In genomic region chr5:72818866-72819534, GRCh38 we compare ENCODE assay signal across 8 cellular contexts. TPM values are rescaled to one million over a fixed set of nuclear protein-coding genes. Genes with fewer than 3 reads are reported as not detected.
DNase-seq lines count a peak whose midpoint lies in the region; ATAC-seq and TF ChIP-seq lines count a peak whose summit lies in the region.

No MANE protein-coding gene starts in this region.

- peaks cover 27% of the 10 kb centered on the region for H3K4me1 ChIP-seq in cardiac muscle cell (ENCODE audit: low read depth)
- peaks cover 0 to 3% of the 10 kb centered on the region in 2 donors for H3K4me1 ChIP-seq in aorta (ENCODE audit: control insufficient read depth in 1 of 2, insufficient read depth in 2 of 2, low read length in 2 of 2)

- intact Hi-C loops in aorta (cut with DNase I) = loop anchor here (5.0 to 10.0 kb wide), 4 partner anchors 33 to 207 kb away; no protein-coding TSS in a partner anchor

- H3K4me1 Mint-ChIP-seq in activated naive CD4-positive, alpha-beta T cell treated with anti-CD3 and anti-CD28 coated beads, Interleukin-2, amount 10 ng/mL, durations not matched to agents 7 days and 5 days = peaks cover 30% of the 10 kb centered on the region

- no peaks in the 10 kb centered on the region for H3K9me3 ChIP-seq in cardiac muscle cell (ENCODE audit: low read depth)
- no peaks in the 10 kb centered on the region for H3K9me3 ChIP-seq in aorta (ENCODE audit: control insufficient read depth, low read length)

- H3K36me3 Mint-ChIP-seq in activated naive CD4-positive, alpha-beta T cell treated with anti-CD3 and anti-CD28 coated beads, Interleukin-2, amount 10 ng/mL, durations not matched to agents 7 days and 5 days = no peaks in the 10 kb centered on the region

- no peaks in the 10 kb centered on the region for H3K9me3 Mint-ChIP-seq in activated naive CD4-positive, alpha-beta T cell treated with anti-CD3 and anti-CD28 coated beads, Interleukin-2, amount 10 ng/mL, durations not matched to agents 7 days and 5 days

- 37 to 38% methylated on average over 5 of the region's 5 CpGs for WGBS in aorta, 2 donors

- peak; percentile 90 for TF ChIP-seq CTCF in GM12873 (IDR thresholded peaks at IDR 0.05; ENCODE audit: insufficient read depth, low read depth, low read length, missing control alignments)
- peak; percentile 91 for TF ChIP-seq CTCF in cardiac muscle cell (IDR thresholded peaks at IDR 0.05; ENCODE audit: low read depth, low read length)

- H3K27ac Mint-ChIP-seq in activated naive CD4-positive, alpha-beta T cell treated with anti-CD3 and anti-CD28 coated beads, Interleukin-2, amount 10 ng/mL, durations not matched to agents 7 days and 5 days = no peak overlapping the region

- H3K36me3 ChIP-seq in cardiac muscle cell = no peaks in the 10 kb centered on the region
- no peaks in the 10 kb centered on the region for H3K36me3 ChIP-seq in aorta (ENCODE audit: control insufficient read depth in 1 of 2, insufficient read depth in 2 of 2, low read length in 1 of 2)

- H3K27ac ChIP-seq in cardiac muscle cell = peak overlapping the region; percentile 15
- H3K27ac ChIP-seq in aorta (ENCODE audit: low read depth in 1 of 2, low read length in 2 of 2) = peak overlapping the region in 1 of 2 donors; percentile 15

- H3K27me3 ChIP-seq in cardiac muscle cell = no peaks in the 10 kb centered on the region
- H3K27me3 ChIP-seq in aorta (ENCODE audit: control insufficient read depth in 1 of 2, insufficient read depth in 2 of 2, low read length in 1 of 2) = no peaks in the 10 kb centered on the region

- peak; percentile 56 for DNase-seq in Jurkat, Clone E6-1 (ENCODE audit: low read depth, low spot score)
- DNase-seq in RPMI7951 (ENCODE audit: low read depth) (peak; percentile 56), cardiac muscle cell (ENCODE audit: low read depth in 1 of 2, low spot score in 1 of 2) (peak; percentile 72 to 82), pons (ENCODE audit: low spot score) (peak; percentile 84), aorta (peak; percentile 70 to 83)
- DNase-seq in activated naive CD4-positive, alpha-beta T cell treated with anti-CD3 and anti-CD28 coated beads, Interleukin-2, amount 10 ng/mL, durations not matched to agents 7 days and 5 days = peak; percentile 70

- ATAC-seq in aorta (ENCODE audit: low FRiP score) (no peak), GM19395 (IDR thresholded peaks at IDR 0.05; ENCODE audit: unreplicated experiment) (no peak)

- CTCF ChIA-PET in activated naive CD4-positive, alpha-beta T cell treated with anti-CD3 and anti-CD28 coated beads, Interleukin-2, amount 10 ng/mL, durations not matched to agents 7 days and 5 days (lab: Charles Lee) = interaction anchor here (0.8 to 4.1 kb wide), 12 partner anchors 12 to 497 kb away, joined by 3 to 38 read pairs (median 4); no protein-coding TSS in a partner anchor

- no peak overlapping the region for H3K4me3 Mint-ChIP-seq in activated naive CD4-positive, alpha-beta T cell treated with anti-CD3 and anti-CD28 coated beads, Interleukin-2, amount 10 ng/mL, durations not matched to agents 7 days and 5 days

- no peak overlapping the region for H3K4me3 ChIP-seq in Jurkat, Clone E6-1 (ENCODE audit: low read length)
- H3K4me3 ChIP-seq in cardiac muscle cell = peak overlapping the region; percentile 75
- H3K4me3 ChIP-seq in aorta (ENCODE audit: low read length in 2 of 2) = peak overlapping the region in 1 of 2 donors; percentile 24

- peaks cover 7% of the 10 kb centered on the region for H3K27me3 Mint-ChIP-seq in activated naive CD4-positive, alpha-beta T cell treated with anti-CD3 and anti-CD28 coated beads, Interleukin-2, amount 10 ng/mL, durations not matched to agents 7 days and 5 days

RNA-seq across cellular contexts. Expression of gene TNPO1, which starts 2.5 kb away (rescaled TPM):
- 53.3 TPM for polyA plus RNA-seq in Jurkat, Clone E6-1 (2012; ENCODE audit: insufficient read depth, insufficient read length)
- total RNA-seq in RPMI7951 (2014; rRNA removed; shearing (Covaris generic)) = 112 and 127 TPM in 2 replicates
- total RNA-seq in cardiac muscle cell (112 and 195 TPM in 2 replicates), aorta (100 to 1,000 TPM in 1 of 2 donors, 10 to 100 TPM in 1; 92.9 to 113 TPM)
- polyA plus RNA-seq in cardiac muscle cell (40.4 and 79.9 TPM in 2 replicates), aorta (10 to 100 TPM; 11.2 to 13.4 TPM)
